16 cellular contexts compared by ENCODE assay signal in the genomic region with DNA sequence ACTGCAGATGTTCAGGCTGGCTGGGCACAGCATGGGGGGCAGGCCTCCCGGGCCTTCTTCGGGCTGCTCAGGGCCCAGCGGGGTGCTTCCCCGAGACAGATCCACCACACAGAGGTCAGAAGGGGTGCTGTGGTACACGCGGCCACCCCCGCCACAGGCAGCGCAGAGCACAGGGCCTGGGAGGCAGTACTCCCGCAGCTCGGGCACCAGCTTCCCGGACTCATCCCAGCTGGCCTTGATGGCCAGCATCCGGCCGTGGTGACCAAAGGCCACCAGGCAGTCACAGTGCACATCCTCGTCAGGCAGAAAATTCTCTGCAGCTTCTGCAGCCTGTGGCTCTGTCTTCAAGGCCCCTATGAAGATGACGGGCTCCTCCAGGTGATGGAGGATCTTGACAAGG. TPM values are rescaled to one million over a fixed set of nuclear protein-coding genes. Genes with fewer than 3 reads are reported as not detected.
DNase-seq lines count a peak whose midpoint lies in the region; ATAC-seq and TF ChIP-seq lines count a peak whose summit lies in the region.
"Had no signal": no experiment of that assay in that cellular context is flagged by ENCODE, and none has a peak within 500 bp of the region (broad histone marks: within the 10 kb centered on the region; RNA-seq: fewer than 3 reads in every experiment).

No MANE protein-coding gene starts in this region.

- H3K9me3 ChIP-seq in adrenal gland (replicated peaks in 1 of 3) = no peaks in the 10 kb centered on the region
- H3K9me3 ChIP-seq: A549, pancreas, tibial nerve had no signal

- H3K27me3 ChIP-seq in adrenal gland = no peaks in the 10 kb centered on the region
- H3K27me3 ChIP-seq: hepatocyte, pancreas, tibial nerve had no signal

- TF ChIP-seq CTCF in chondrocyte (IDR thresholded peaks at IDR 0.05) = no peak
- TF ChIP-seq CTCF in neural crest cell (conservative IDR thresholded peaks at IDR 0.05) = no peak
- no peak for TF ChIP-seq CTCF in adrenal gland (IDR thresholded peaks at IDR 0.05)

- H3K4me1 Mint-ChIP-seq in activated CD4-positive, alpha-beta T cell treated with anti-CD3 and anti-CD28 coated beads, Interleukin-2, amount 10 ng/mL, durations not matched to agents 24 days and 14 days = peaks cover 24% of the 10 kb centered on the region
- H3K4me1 Mint-ChIP-seq in T-cell = peaks cover 25 to 36% (median 34%) of the 10 kb centered on the region in 3 donors
- H3K4me1 Mint-ChIP-seq in chondrocyte (ENCODE audit: low read depth) = peaks cover 42% of the 10 kb centered on the region
- peaks cover 29% of the 10 kb centered on the region for H3K4me1 Mint-ChIP-seq in neural crest cell

- H3K9me3 Mint-ChIP-seq in activated CD4-positive, alpha-beta T cell treated with anti-CD3 and anti-CD28 coated beads, Interleukin-2, amount 10 ng/mL, durations not matched to agents 24 days and 14 days = no peaks in the 10 kb centered on the region
- H3K9me3 Mint-ChIP-seq in T-cell (no peaks in the 10 kb centered on the region), chondrocyte (ENCODE audit: low read depth) (no peaks in the 10 kb centered on the region), neural crest cell (no peaks in the 10 kb centered on the region)

- ATAC-seq in T-cell (replicated peaks in 1 of 4) = no peak
- no peak for ATAC-seq in GM21737 (IDR thresholded peaks at IDR 0.05; ENCODE audit: unreplicated experiment)
- ATAC-seq: A549; activated CD4-positive, CD25-positive, alpha-beta regulatory T cell treated with anti-CD3 and anti-CD28 coated beads, Interleukin-2, amount 50 U/mL, for 24 hours; pancreas had no signal

- H3K27me3 Mint-ChIP-seq in activated CD4-positive, alpha-beta T cell treated with anti-CD3 and anti-CD28 coated beads, Interleukin-2, amount 10 ng/mL, durations not matched to agents 24 days and 14 days = no peaks in the 10 kb centered on the region
- H3K27me3 Mint-ChIP-seq in T-cell = no peaks in the 10 kb centered on the region
- H3K27me3 Mint-ChIP-seq in chondrocyte (ENCODE audit: low read depth) = no peaks in the 10 kb centered on the region
- H3K27me3 Mint-ChIP-seq in neural crest cell (ENCODE audit: low read depth) = peaks cover 5% of the 10 kb centered on the region

- H3K4me3 Mint-ChIP-seq in activated CD4-positive, alpha-beta T cell treated with anti-CD3 and anti-CD28 coated beads, Interleukin-2, amount 10 ng/mL, durations not matched to agents 24 days and 14 days = peak overlapping the region; percentile 91
- H3K4me3 Mint-ChIP-seq in T-cell = peak overlapping the region; percentile 77 to 92 (median 83)
- peak overlapping the region; percentile 85 for H3K4me3 Mint-ChIP-seq in chondrocyte (ENCODE audit: unreplicated experiment)
- peak overlapping the region; percentile 95 for H3K4me3 Mint-ChIP-seq in neural crest cell

- H3K4me3 ChIP-seq in adrenal gland = no peak overlapping the region
- H3K4me3 ChIP-seq: A549, hepatocyte had no signal

- POLR2A ChIA-PET in T-cell (lab: Charles Lee) = no interaction called here

- no peak for TF ChIP-seq POLR2A in adrenal gland (IDR thresholded peaks at IDR 0.05)

- no peak for DNase-seq in activated CD4-positive, alpha-beta T cell treated with anti-CD3 and anti-CD28 coated beads, Interleukin-2, amount 10 ng/mL, durations not matched to agents 24 days and 14 days
- DNase-seq in activated CD4-positive, alpha-beta T cell treated with anti-CD3 and anti-CD28 coated beads, Interleukin-2, amount 50 U/mL, for 4 hours = no peak
- DNase-seq in T-cell = no peak
- no peak for DNase-seq in chondrocyte (ENCODE audit: low spot score)
- DNase-seq in neural crest cell (ENCODE audit: low read depth, low spot score) = no peak
- DNase-seq in NCI-H2081 treated with DMSO at 0.1 percent for 48 hours (lab: John Stamatoyannopoulos, UW) = no peak
- no peak for DNase-seq in adrenal gland
- DNase-seq: MV-4-11, NCI-H2227 treated with DMSO at 0.1 percent for 48 hours had no signal

- WGBS in adrenal gland, 4 donors = 80 to 94% (median 87%) methylated on average over 1 to 15 of the region's 15 CpGs

- peaks cover 26% of the 10 kb centered on the region for H3K36me3 Mint-ChIP-seq in activated CD4-positive, alpha-beta T cell treated with anti-CD3 and anti-CD28 coated beads, Interleukin-2, amount 10 ng/mL, durations not matched to agents 24 days and 14 days (ENCODE audit: low read depth)
- H3K36me3 Mint-ChIP-seq in T-cell = peaks cover 14% of the 10 kb centered on the region
- peaks cover 12% of the 10 kb centered on the region for H3K36me3 Mint-ChIP-seq in chondrocyte (ENCODE audit: low read depth)
- H3K36me3 Mint-ChIP-seq in neural crest cell (ENCODE audit: low read depth) = peaks cover 4% of the 10 kb centered on the region

- no peak overlapping the region for H3K27ac ChIP-seq in adrenal gland
- H3K27ac ChIP-seq: A549, hepatocyte, pancreas, tibial nerve had no signal

- H3K27ac Mint-ChIP-seq in activated CD4-positive, alpha-beta T cell treated with anti-CD3 and anti-CD28 coated beads, Interleukin-2, amount 10 ng/mL, durations not matched to agents 24 days and 14 days = peak overlapping the region; percentile 37
- H3K27ac Mint-ChIP-seq in T-cell = no peak overlapping the region
- H3K27ac Mint-ChIP-seq in chondrocyte (ENCODE audit: unreplicated experiment) = no peak overlapping the region
- H3K27ac Mint-ChIP-seq in neural crest cell (ENCODE audit: unreplicated experiment) = no peak overlapping the region

- intact Hi-C loops in activated CD4-positive, alpha-beta T cell treated with anti-CD3 and anti-CD28 coated beads, Interleukin-2, amount 10 ng/mL, durations not matched to agents 24 days and 14 days (cut with micrococcal nuclease) = loop anchor here (5.0 kb wide), 2 partner anchors 152 to 298 kb away; partner anchors contain the start of gene MRPL12
- intact Hi-C loops in adrenal gland (cut with DNase I) = no loop called here

- peaks cover 16 to 24% of the 10 kb centered on the region in 2 donors for H3K4me1 ChIP-seq in adrenal gland (replicated peaks in 1 of 2)

- peaks cover 0 to 30% of the 10 kb centered on the region in 2 donors for H3K36me3 ChIP-seq in adrenal gland (replicated peaks in 1 of 2)

- CTCF ChIA-PET in T-cell (lab: Charles Lee) = no interaction called here

RNA-seq across cellular contexts. Expression of gene FAAP100, which starts 1.9 kb away (rescaled TPM):
- 72.2 and 76.5 TPM in 2 replicates for total RNA-seq in activated CD4-positive, alpha-beta T cell treated with anti-CD3 and anti-CD28 coated beads, Interleukin-2, amount 10 ng/mL, durations not matched to agents 24 days and 14 days
- 10 to 100 TPM; 31.7 to 62.1 (median 59.0) TPM for total RNA-seq in T-cell
- total RNA-seq in chondrocyte = 39.8 to 62.7 TPM (median 43.1 TPM) in 3 replicates
- 45.0 and 48.3 TPM in 2 replicates for total RNA-seq in neural crest cell
- total RNA-seq in adrenal gland = 10 to 100 TPM; 21.1 to 35.1 (median 31.7) TPM
- polyA plus RNA-seq in adrenal gland = 10 to 100 TPM in 2 of 3 donors, 1 to 10 TPM in 1; 2.5 to 89.0 (median 41.0) TPM

RNA-seq across cellular contexts. Expression of gene FSCN2, which starts 22.1 kb away (rescaled TPM):
- 0.26 and 0.51 TPM in 2 replicates for total RNA-seq in activated CD4-positive, alpha-beta T cell treated with anti-CD3 and anti-CD28 coated beads, Interleukin-2, amount 10 ng/mL, durations not matched to agents 24 days and 14 days
- total RNA-seq in T-cell (1 to 10 TPM in 3 of 5 donors, under 1 TPM in 2; 0.91 to 4.2 (median 1.2) TPM), chondrocyte (4.1 to 6.1 TPM (median 5.3 TPM) in 3 replicates), neural crest cell (0.43 and 0.56 TPM in 2 replicates), adrenal gland (1 to 10 TPM in 4 of 8 donors, under 1 TPM in 4; 0.39 to 1.9 (median 0.88) TPM)
- 1 to 10 TPM in 1 of 3 donors, under 1 TPM in 1, not detected in 1; 0.51 to 1.7 TPM for polyA plus RNA-seq in adrenal gland
- polyA plus RNA-seq: liver had no signal

RNA-seq across cellular contexts. Expression of gene ACTG1, which starts 37.7 kb away (rescaled TPM):
- total RNA-seq in activated CD4-positive, alpha-beta T cell treated with anti-CD3 and anti-CD28 coated beads, Interleukin-2, amount 10 ng/mL, durations not matched to agents 24 days and 14 days = 3,353 and 3,420 TPM in 2 replicates
- 1,000 to 10,000 TPM; 1,183 to 1,383 (median 1,262) TPM for total RNA-seq in T-cell
- 3,639 to 4,575 TPM (median 4,567 TPM) in 3 replicates for total RNA-seq in chondrocyte
- 4,235 and 4,315 TPM in 2 replicates for total RNA-seq in neural crest cell
- total RNA-seq in adrenal gland = 1,000 to 10,000 TPM; 1,781 to 6,446 (median 2,486) TPM
- polyA plus RNA-seq in adrenal gland = 1,000 to 10,000 TPM in 2 of 3 donors, 100 to 1,000 TPM in 1; 828 to 1,140 (median 1,059) TPM
